Comparison of ENCODE assay signal across 8 cellular contexts in genomic region chr2:156436477-156437085, GRCh38. TPM values are rescaled to one million over a fixed set of nuclear protein-coding genes. Genes with fewer than 3 reads are reported as not detected.
DNase-seq lines count a peak whose midpoint lies in the region; ATAC-seq and TF ChIP-seq lines count a peak whose summit lies in the region.

No MANE protein-coding gene starts in this region.

- TF ChIP-seq POLR2A in ovary (IDR thresholded peaks at IDR 0.05) = no peak

- peak overlapping the region; percentile 32 for H3K9ac ChIP-seq in H9 (ENCODE audit: extremely low read depth, insufficient read length, low read length)
- H3K9ac ChIP-seq in Loucy (ENCODE audit: low read depth, low read length, poor library complexity, severe bottlenecking) = peak overlapping the region; percentile 73

- DNase-seq in DMS79 treated with DMSO at 0.1 percent for 48 hours (lab: John Stamatoyannopoulos, UW) = peak; percentile 79
- no peak for DNase-seq in DMS79 (lab: John Stamatoyannopoulos, UW)
- DNase-seq in H9 = no peak
- DNase-seq in germinal center (ENCODE audit: low spot score) = peak; percentile 9
- no peak for DNase-seq in ovary
- DNase-seq in NK-92 (lab: John Stamatoyannopoulos, UW; ENCODE audit: unreplicated experiment) = no peak

- no peak overlapping the region for H2BK15ac ChIP-seq in H9 (ENCODE audit: low read depth, low read length)

- H4K8ac ChIP-seq in H9 (replicated peaks; ENCODE audit: insufficient read length, low read depth, low read length) = no peak overlapping the region

- peak overlapping the region; percentile 73 to 96 (median 74) for H3K27ac Mint-ChIP-seq in H9
- H3K27ac Mint-ChIP-seq in activated T-helper 17 cell treated with anti-CD3 and anti-CD28 coated beads, Interleukin-2, amount 50 U/mL, for 72 hours = peak overlapping the region; percentile 100

- H3K4ac ChIP-seq in H9 (ENCODE audit: low read depth, low read length) = no peak overlapping the region

- H3K27ac ChIP-seq in H9 (ENCODE audit: insufficient read length, low read depth, low read length) (no peak overlapping the region), ovary (peak overlapping the region; percentile 93 to 98)

- no peak overlapping the region for H4K91ac ChIP-seq in H9 (ENCODE audit: insufficient read length, low read depth, low read length)

- H3K14ac ChIP-seq in H9 (ENCODE audit: insufficient read depth, low read length) = peak overlapping the region; percentile 64; the same call in 1 of the 2 replicates

- no peak overlapping the region for H2BK12ac ChIP-seq in H9 (ENCODE audit: insufficient read length, low read depth, low read length)

- peak overlapping the region; percentile 77 to 93 for H3K4me3 Mint-ChIP-seq in H9
- H3K4me3 Mint-ChIP-seq in activated T-helper 17 cell treated with anti-CD3 and anti-CD28 coated beads, Interleukin-2, amount 50 U/mL, for 72 hours = peak overlapping the region; percentile 100

- no peak overlapping the region for H2BK5ac ChIP-seq in H9 (ENCODE audit: insufficient read length, low read length)

- H3K9me3 Mint-ChIP-seq in H9 = no peaks in the 10 kb centered on the region; a peak in 1 of 5 replicates
- H3K9me3 Mint-ChIP-seq in activated T-helper 17 cell treated with anti-CD3 and anti-CD28 coated beads, Interleukin-2, amount 50 U/mL, for 72 hours = no peaks in the 10 kb centered on the region

- H3K4me2 ChIP-seq in H9 (ENCODE audit: insufficient read depth, insufficient read length, low read length) (peak overlapping the region; percentile 71), Loucy (ENCODE audit: low read depth, low read length, poor library complexity, severe bottlenecking) (peak overlapping the region; percentile 98)

- H3K9me3 ChIP-seq in H9 (ENCODE audit: control insufficient read depth, low read depth, low read length) (no peaks in the 10 kb centered on the region), Loucy (ENCODE audit: insufficient read depth, low read depth, low read length) (no peaks in the 10 kb centered on the region), ovary (no peaks in the 10 kb centered on the region)

- H3K4me3 ChIP-seq in Loucy (ENCODE audit: low read length, poor library complexity, severe bottlenecking) (peak overlapping the region; percentile 77), ovary (peak overlapping the region; percentile 84)

- no peaks in the 10 kb centered on the region for H4K20me1 ChIP-seq in H9 (ENCODE audit: control insufficient read depth, insufficient read depth, insufficient read length)
- H4K20me1 ChIP-seq in Loucy (ENCODE audit: insufficient read depth, low read length, poor library complexity, severe bottlenecking) = no peaks in the 10 kb centered on the region

- no peaks in the 10 kb centered on the region for H3K79me1 ChIP-seq in H9 (ENCODE audit: insufficient read depth, low read depth, low read length, poor library complexity, severe bottlenecking)

- TF ChIP-seq CTCF in H9 (conservative IDR thresholded peaks at IDR 0.05) = no peak
- TF ChIP-seq CTCF in Loucy (conservative IDR thresholded peaks at IDR 0.05; ENCODE audit: low read length) = no peak
- no peak for TF ChIP-seq CTCF in ovary (IDR thresholded peaks at IDR 0.05)

- H4K5ac ChIP-seq in H9 (ENCODE audit: insufficient read length, low read depth, low read length) = no peak overlapping the region

- ATAC-seq in activated T-helper 17 cell treated with anti-CD3 and anti-CD28 coated beads, Interleukin-2, amount 50 U/mL, for 72 hours (replicated peaks) = peak; percentile 57

- peaks cover 35 to 38% of the 10 kb centered on the region in 2 experiments for H3K4me1 Mint-ChIP-seq in H9
- H3K4me1 Mint-ChIP-seq in activated T-helper 17 cell treated with anti-CD3 and anti-CD28 coated beads, Interleukin-2, amount 50 U/mL, for 72 hours = peaks cover 17% of the 10 kb centered on the region

- no peak overlapping the region for H3K56ac ChIP-seq in H9 (ENCODE audit: insufficient read length, low read depth, low read length)

- H3F3A ChIP-seq in Loucy (ENCODE audit: low read depth) = 0 out of 2 replicates have a peak, but pooled peaks cover 9% of the 10 kb centered on the region

- H3K4me1 ChIP-seq in H9 (ENCODE audit: insufficient read depth, low read length) (0 out of 2 replicates have a peak, but pooled peaks cover 5% of the 10 kb centered on the region), Loucy (ENCODE audit: insufficient read depth, low read length, poor library complexity, severe bottlenecking) (peaks cover 25% of the 10 kb centered on the region), ovary (ENCODE audit: insufficient read depth) (peaks cover 7% of the 10 kb centered on the region)

- intact Hi-C loops in ovary (cut with DNase I) = loop anchor here (5.0 to 10.0 kb wide), 4 partner anchors 34 to 104 kb away; partner anchors contain the start of gene NR4A2 (in 3 of the 4)

- no peaks in the 10 kb centered on the region for H3K27me3 Mint-ChIP-seq in H9 (ENCODE audit: low read depth)
- no peaks in the 10 kb centered on the region for H3K27me3 Mint-ChIP-seq in activated T-helper 17 cell treated with anti-CD3 and anti-CD28 coated beads, Interleukin-2, amount 50 U/mL, for 72 hours

- H2BK20ac ChIP-seq in H9 (ENCODE audit: low read depth, low read length, poor library complexity, severe bottlenecking) = no peak overlapping the region

- H2AK5ac ChIP-seq in H9 (ENCODE audit: insufficient read length, low read length) = no peak overlapping the region

- no peaks in the 10 kb centered on the region for H3K36me3 ChIP-seq in Loucy (ENCODE audit: insufficient read depth, low read length)
- no peaks in the 10 kb centered on the region for H3K36me3 ChIP-seq in ovary

- H3K36me3 Mint-ChIP-seq in H9 (ENCODE audit: insufficient read depth in 1 of 3, low read depth in 3 of 3) = peaks cover 4 to 9% (median 7%) of the 10 kb centered on the region in 3 experiments; a peak in 5 of 7 replicates
- H3K36me3 Mint-ChIP-seq in activated T-helper 17 cell treated with anti-CD3 and anti-CD28 coated beads, Interleukin-2, amount 50 U/mL, for 72 hours (ENCODE audit: low read depth) = peaks cover 13% of the 10 kb centered on the region

- no peak overlapping the region for H3T11ph ChIP-seq in H9 (ENCODE audit: low read length)

- no CpG with 5 or more reads among the region's 19 CpGs for WGBS in H9 (ENCODE audit: extremely low coverage, insufficient read length, low lambda C conversion rate)
- WGBS in ovary, 3 donors = 0 to 1% (median 0%) methylated on average over 19 of the region's 19 CpGs

- no peaks in the 10 kb centered on the region for H3K9me2 ChIP-seq in Loucy (replicated peaks; ENCODE audit: low read depth, low read length)

- H3K79me2 ChIP-seq in H9 (ENCODE audit: insufficient read depth, low read length) (peaks cover 7% of the 10 kb centered on the region; the same call in 1 of the 2 replicates), Loucy (ENCODE audit: insufficient read depth, low read length) (peaks cover 23% of the 10 kb centered on the region)

- no peak overlapping the region for H2BK120ac ChIP-seq in H9 (ENCODE audit: low read depth, low read length, poor library complexity, severe bottlenecking)

- H2AFZ ChIP-seq in H9 (ENCODE audit: low read length) = no peak overlapping the region
- peak overlapping the region; percentile 64 for H2AFZ ChIP-seq in Loucy (ENCODE audit: low read length)

- H3K23ac ChIP-seq in H9 (ENCODE audit: insufficient read length, low read depth, low read length) = no peak overlapping the region

- H3K27me3 ChIP-seq in H9 (ENCODE audit: insufficient read depth, low read length) (no peaks in the 10 kb centered on the region), Loucy (ENCODE audit: insufficient read depth, low read length, poor library complexity, severe bottlenecking) (no peaks in the 10 kb centered on the region), ovary (no peaks in the 10 kb centered on the region)

- H3K23me2 ChIP-seq in H9 (ENCODE audit: insufficient read length, low read depth, low read length, poor library complexity, severe bottlenecking) = peaks cover 7% of the 10 kb centered on the region

- no peak for TF ChIP-seq EP300 in ovary (IDR thresholded peaks at IDR 0.05)

- H3K18ac ChIP-seq in H9 (ENCODE audit: insufficient read length, low read depth, low read length) = peak overlapping the region; percentile 47

RNA-seq across cellular contexts. Expression of gene GPD2, which starts 0.4 kb away (rescaled TPM):
- total RNA-seq in H9 (2021) = 46.0 and 46.3 TPM in 2 replicates
- total RNA-seq in activated T-helper 17 cell treated with anti-CD3 and anti-CD28 coated beads, Interleukin-2, amount 50 U/mL, for 72 hours = 10 to 100 TPM; 14.9 to 31.6 TPM
- 10 to 100 TPM; 22.2 to 61.7 (median 27.8) TPM for total RNA-seq in ovary
- 10 to 100 TPM in 1 of 2 donors, 1 to 10 TPM in 1; 6.7 to 13.8 TPM for polyA plus RNA-seq in ovary

Comparison
In these comparisons a context has a peak if more than half of its experiments do, and no peak if none do; other contexts are left out.
1. DNase-seq: peak in DMS79 treated with DMSO at 0.1 percent for 48 hours (single experiment) and germinal center (single experiment); none in DMS79 (single experiment), H9 (single experiment), ovary (0 of 5) and NK-92 (single experiment).